Comparison of ENCODE assay signal across 16 cellular contexts in genomic region chr14:30227871-30228270, GRCh38.
DNase-seq lines count a peak whose midpoint lies in the region; ATAC-seq and TF ChIP-seq lines count a peak whose summit lies in the region.
"Had no signal": no experiment of that assay in that cellular context is flagged by ENCODE, and none has a peak within 500 bp of the region (broad histone marks: within the 10 kb centered on the region; RNA-seq: fewer than 3 reads in every experiment).

No MANE protein-coding gene starts in this region.

- no peaks in the 10 kb centered on the region for H3K79me2 ChIP-seq in hepatocyte

- H3K4me3 ChIP-seq in breast epithelium: no peak overlapping the region
- no peak overlapping the region for H3K4me3 ChIP-seq in hepatocyte
- no peak overlapping the region for H3K4me3 ChIP-seq in tibial artery
- H3K4me3 ChIP-seq: heart right ventricle had no signal

- intact Hi-C loops in breast epithelium (cut with DNase I; ENCODE audit: low total_unique reads): no loop called here
- intact Hi-C loops in tibial artery (cut with DNase I; ENCODE audit: low total_unique reads): no loop called here

- ATAC-seq in GM21576 (IDR thresholded peaks at IDR 0.05; ENCODE audit: unreplicated experiment) (no peak), HG02642 (IDR thresholded peaks at IDR 0.05; ENCODE audit: poor library complexity, unreplicated experiment) (no peak)
- ATAC-seq: activated naive CD8-positive, alpha-beta T cell treated with anti-CD3 and anti-CD28 coated beads, Interleukin-2, amount 50 U/mL, for 24 hours had no signal

- no peaks in the 10 kb centered on the region for H3K36me3 ChIP-seq in breast epithelium
- no peaks in the 10 kb centered on the region for H3K36me3 ChIP-seq in hepatocyte (replicated peaks; ENCODE audit: insufficient read depth, low read depth)
- no peaks in the 10 kb centered on the region for H3K36me3 ChIP-seq in tibial artery
- H3K36me3 ChIP-seq: heart right ventricle had no signal

- H3K4me2 ChIP-seq in hepatocyte: peak overlapping the region; percentile 11

- no peak for TF ChIP-seq POLR2A in breast epithelium (IDR thresholded peaks at IDR 0.05)

- no peak overlapping the region for H2AFZ ChIP-seq in hepatocyte

- TF ChIP-seq CTCF in breast epithelium (IDR thresholded peaks at IDR 0.05) (no peak), hepatocyte (IDR thresholded peaks at IDR 0.05; ENCODE audit: poor library complexity) (no peak), tibial artery (IDR thresholded peaks at IDR 0.05) (no peak), glutamatergic neuron (IDR thresholded peaks at IDR 0.05; ENCODE audit: partially characterized antibody, unreplicated experiment) (no peak)

- H3K4me3 Mint-ChIP-seq in glutamatergic neuron (ENCODE audit: unreplicated experiment): no peak overlapping the region
- H3K4me3 Mint-ChIP-seq: activated CD4-positive, alpha-beta T cell treated with anti-CD3 and anti-CD28 coated beads, Interleukin-2, amount 10 ng/mL, durations not matched to agents 7 days and 5 days; activated naive CD8-positive, alpha-beta T cell treated with anti-CD3 and anti-CD28 coated beads, Interleukin-2, amount 50 U/mL, for 24 hours; naive B cell had no signal

- no peaks in the 10 kb centered on the region for H3K4me1 Mint-ChIP-seq in glutamatergic neuron (ENCODE audit: low read depth, unreplicated experiment)
- H3K4me1 Mint-ChIP-seq: activated CD4-positive, alpha-beta T cell treated with anti-CD3 and anti-CD28 coated beads, Interleukin-2, amount 10 ng/mL, durations not matched to agents 7 days and 5 days; activated naive CD8-positive, alpha-beta T cell treated with anti-CD3 and anti-CD28 coated beads, Interleukin-2, amount 50 U/mL, for 24 hours; naive B cell had no signal

- peak; percentile 35 for DNase-seq in HS-5 (ENCODE audit: low read depth)
- DNase-seq in breast epithelium (ENCODE audit: low spot score in 2 of 2): peak in 1 of 2 donors; percentile 43
- peak; percentile 50 for DNase-seq in hepatocyte (ENCODE audit: low spot score)
- DNase-seq in tibial artery: peak; percentile 43 to 66
- no peak for DNase-seq in NCI-H1417 treated with DMSO at 0.1 percent for 48 hours (lab: John Stamatoyannopoulos, UW)
- no peak for DNase-seq in glutamatergic neuron
- DNase-seq: activated CD4-positive, alpha-beta T cell treated with anti-CD3 and anti-CD28 coated beads, Interleukin-2, amount 10 ng/mL, durations not matched to agents 7 days and 5 days; activated naive CD8-positive, alpha-beta T cell treated with anti-CD3 and anti-CD28 coated beads, Interleukin-2, amount 50 U/mL, for 24 hours; DND-41; H7; naive B cell; SIG-M5; stimulated activated CD4-positive, alpha-beta T cell treated with anti-CD3 and anti-CD28 coated beads, Interleukin-2, amount 100 ng/mL, for 24 hours had no signal

- H3K27me3 ChIP-seq in breast epithelium (no peaks in the 10 kb centered on the region), hepatocyte (no peaks in the 10 kb centered on the region), tibial artery (no peaks in the 10 kb centered on the region)
- H3K27me3 ChIP-seq: heart right ventricle had no signal

- H3K9me2 ChIP-seq in hepatocyte (replicated peaks; ENCODE audit: insufficient read depth): no peaks in the 10 kb centered on the region

- 20% methylated on average over 2 of the region's 2 CpGs for WGBS in hepatocyte (ENCODE audit: low lambda C conversion rate, missing lambda C conversion rate)

- no peaks in the 10 kb centered on the region for H3K36me3 Mint-ChIP-seq in glutamatergic neuron (ENCODE audit: unreplicated experiment)
- H3K36me3 Mint-ChIP-seq: naive B cell had no signal

- no peaks in the 10 kb centered on the region for H3K27me3 Mint-ChIP-seq in glutamatergic neuron (ENCODE audit: unreplicated experiment)
- H3K27me3 Mint-ChIP-seq: activated CD4-positive, alpha-beta T cell treated with anti-CD3 and anti-CD28 coated beads, Interleukin-2, amount 10 ng/mL, durations not matched to agents 7 days and 5 days; activated naive CD8-positive, alpha-beta T cell treated with anti-CD3 and anti-CD28 coated beads, Interleukin-2, amount 50 U/mL, for 24 hours; naive B cell had no signal

- H3K27ac ChIP-seq in breast epithelium (peak overlapping the region; percentile 62 to 70), hepatocyte (no peak overlapping the region), tibial artery (peak overlapping the region; percentile 49 to 56)

- H3K27ac Mint-ChIP-seq in glutamatergic neuron (ENCODE audit: unreplicated experiment): no peak overlapping the region
- H3K27ac Mint-ChIP-seq: activated CD4-positive, alpha-beta T cell treated with anti-CD3 and anti-CD28 coated beads, Interleukin-2, amount 10 ng/mL, durations not matched to agents 7 days and 5 days; activated naive CD8-positive, alpha-beta T cell treated with anti-CD3 and anti-CD28 coated beads, Interleukin-2, amount 50 U/mL, for 24 hours; naive B cell had no signal

- H3K4me1 ChIP-seq in breast epithelium: peaks cover 0 to 17% of the 10 kb centered on the region in 2 donors
- peaks cover 7% of the 10 kb centered on the region for H3K4me1 ChIP-seq in hepatocyte (ENCODE audit: insufficient read depth)
- H3K4me1 ChIP-seq in tibial artery: peaks cover 0 to 47% (median 33%) of the 10 kb centered on the region in 4 donors

- peaks cover 1% of the 10 kb centered on the region for H3K9me3 Mint-ChIP-seq in glutamatergic neuron (ENCODE audit: unreplicated experiment)
- H3K9me3 Mint-ChIP-seq: activated CD4-positive, alpha-beta T cell treated with anti-CD3 and anti-CD28 coated beads, Interleukin-2, amount 10 ng/mL, durations not matched to agents 7 days and 5 days had no signal

- H3K9me3 ChIP-seq in breast epithelium (no peaks in the 10 kb centered on the region), hepatocyte (ENCODE audit: low read depth) (no peaks in the 10 kb centered on the region), tibial artery (no peaks in the 10 kb centered on the region)
- H3K9me3 ChIP-seq: heart right ventricle had no signal

- no peaks in the 10 kb centered on the region for H4K20me1 ChIP-seq in hepatocyte (ENCODE audit: insufficient read depth, poor library complexity, severe bottlenecking)

Comparison
In these comparisons a context has a peak if more than half of its experiments do, and no peak if none do; other contexts are left out.
1. DNase-seq: peak in HS-5 (single experiment), hepatocyte (single experiment) and tibial artery (2 of 2); none in NCI-H1417 treated with DMSO at 0.1 percent for 48 hours (single experiment) and glutamatergic neuron (single experiment).